Comparison of ENCODE assay signal across 17 cellular contexts in genomic region chr10:74072503-74072902, GRCh38.
A peak's percentile ranks its signal among the peaks of the same experiment; 100 is the strongest.
DNase-seq lines count a peak whose midpoint lies in the region; ATAC-seq, FAIRE-seq and TF ChIP-seq lines count a peak whose summit lies in the region.
"Had no signal": no experiment of that assay in that cellular context is flagged by ENCODE, and none has a peak within 500 bp of the region (broad histone marks: within the 10 kb centered on the region; RNA-seq: fewer than 3 reads in every experiment).

No MANE protein-coding gene starts in this region.

- no peak overlapping the region for H2BK5ac ChIP-seq in H9 (ENCODE audit: insufficient read length, low read length)

- H3K4me1 ChIP-seq in H9 (ENCODE audit: insufficient read depth, low read length) (peaks cover 4% of the 10 kb centered on the region; the same call in 1 of the 2 replicates), RWPE2 (ENCODE audit: insufficient read depth, poor library complexity, severe bottlenecking) (peaks cover 5% of the 10 kb centered on the region), endothelial cell of umbilical vein (ENCODE audit: control insufficient read depth, extremely low read depth, insufficient read depth, low read length) (peaks cover 63% of the 10 kb centered on the region), gastrocnemius medialis (peaks cover 32 to 56% of the 10 kb centered on the region in 2 donors)

- H3K23me2 ChIP-seq in H9 (ENCODE audit: insufficient read length, low read depth, low read length, poor library complexity, severe bottlenecking) = no peaks in the 10 kb centered on the region

- no peaks in the 10 kb centered on the region for H3K9me3 Mint-ChIP-seq in H9
- no peaks in the 10 kb centered on the region for H3K9me3 Mint-ChIP-seq in natural killer cell treated with Interleukin-12 subunit alpha and Interleukin-12 subunit beta and Interleukin-15 and Interleukin-18, amount 100 ng/mL, for 72 hours
- H3K9me3 Mint-ChIP-seq: activated T-helper 17 cell treated with anti-CD3 and anti-CD28 coated beads, Interleukin-2, amount 50 U/mL, for 72 hours; naive thymus-derived CD4-positive, alpha-beta T cell had no signal

- no peaks in the 10 kb centered on the region for H3K9me1 ChIP-seq in endothelial cell of umbilical vein (replicated peaks; ENCODE audit: control insufficient read depth, extremely low read depth, insufficient read depth, low read length)

- H2AK5ac ChIP-seq in H9 (ENCODE audit: insufficient read length, low read length) = no peak overlapping the region

- WGBS in H9 (ENCODE audit: extremely low coverage, insufficient read length, low lambda C conversion rate) = no CpG with 5 or more reads among the region's 6 CpGs

- no peak for TF ChIP-seq POLR2A in endothelial cell of umbilical vein (IDR thresholded peaks at IDR 0.05; ENCODE audit: low read depth, low read length)
- no peak for TF ChIP-seq POLR2A in gastrocnemius medialis (IDR thresholded peaks at IDR 0.05)

- no peak overlapping the region for H3T11ph ChIP-seq in H9 (ENCODE audit: low read length)

- H3K27ac ChIP-seq in H9 (ENCODE audit: insufficient read length, low read depth, low read length) (no peak overlapping the region), RWPE2 (ENCODE audit: poor library complexity, severe bottlenecking) (no peak overlapping the region), endothelial cell of umbilical vein (ENCODE audit: insufficient read depth, low read depth, low read length) (peak overlapping the region; percentile 7), gastrocnemius medialis (peak overlapping the region; percentile 58 to 75 (median 66))
- H3K27ac ChIP-seq: suprapubic skin, VCaP had no signal

- CTCF ChIA-PET in endothelial cell of umbilical vein (lab: Charles Lee) = interaction anchor here (1.5 to 1.9 kb wide), 2 partner anchors 9 to 16 kb away, joined by 3 to 42 read pairs; no protein-coding TSS in a partner anchor

- H2AFZ ChIP-seq in H9 (ENCODE audit: low read length) (no peak overlapping the region), endothelial cell of umbilical vein (ENCODE audit: low read depth, low read length) (no peak overlapping the region)

- H3K36me3 ChIP-seq in RWPE2 (ENCODE audit: low read depth) (peaks cover 63% of the 10 kb centered on the region), endothelial cell of umbilical vein (ENCODE audit: control insufficient read depth in 2 of 2, extremely low read depth in 1 of 2, insufficient read depth in 2 of 2, low read length in 2 of 2) (peaks cover 8 to 18% of the 10 kb centered on the region in 2 experiments), gastrocnemius medialis (peaks cover 0 to 46% of the 10 kb centered on the region in 2 donors)

- no peaks in the 10 kb centered on the region for H4K20me1 ChIP-seq in H9 (ENCODE audit: control insufficient read depth, insufficient read depth, insufficient read length)
- H4K20me1 ChIP-seq in endothelial cell of umbilical vein (replicated peaks; ENCODE audit: control insufficient read depth, extremely low read depth, insufficient read depth, low read length) = no peaks in the 10 kb centered on the region

- no TSS peak for BruUV-seq in endothelial cell of umbilical vein (replicated peaks; lab: Mats Ljungman, UMichigan)

- DNase-seq in H9 = no peak
- no peak for DNase-seq in RWPE2 (ENCODE audit: low spot score)
- no peak for DNase-seq in endothelial cell of umbilical vein (ENCODE audit: low read depth, low spot score)
- DNase-seq in gastrocnemius medialis = no peak
- no peak for DNase-seq in natural killer cell treated with Interleukin-12 subunit alpha and Interleukin-12 subunit beta and Interleukin-15 and Interleukin-18, amount 100 ng/mL, for 72 hours (ENCODE audit: low spot score)
- no peak for DNase-seq in stimulated activated CD4-positive, alpha-beta T cell treated with anti-CD3 and anti-CD28 coated beads, Interleukin-4, amount 100 ng/mL, for 24 hours
- no peak for DNase-seq in Right ventricle myocardium inferior (ENCODE audit: missing footprints)
- DNase-seq: activated CD8-positive, alpha-beta memory T cell treated with anti-CD3 and anti-CD28 coated beads for 24 hours; aorta; naive thymus-derived CD4-positive, alpha-beta T cell; NCI-H187 treated with DMSO at 0.1 percent for 48 hours; NCI-H526; OCI-M1 had no signal

- H3K18ac ChIP-seq in H9 (ENCODE audit: insufficient read length, low read depth, low read length) = no peak overlapping the region

- H3K9ac ChIP-seq in H9 (ENCODE audit: extremely low read depth, insufficient read length, low read length) = no peak overlapping the region
- H3K9ac ChIP-seq in endothelial cell of umbilical vein (replicated peaks; ENCODE audit: extremely low read depth, insufficient read depth, low read length) = no peak overlapping the region

- H3K4me3 Mint-ChIP-seq in H9 = no peak overlapping the region; a peak in 1 of 5 replicates
- H3K4me3 Mint-ChIP-seq in natural killer cell treated with Interleukin-12 subunit alpha and Interleukin-12 subunit beta and Interleukin-15 and Interleukin-18, amount 100 ng/mL, for 72 hours = no peak overlapping the region
- H3K4me3 Mint-ChIP-seq: activated T-helper 17 cell treated with anti-CD3 and anti-CD28 coated beads, Interleukin-2, amount 50 U/mL, for 72 hours; naive thymus-derived CD4-positive, alpha-beta T cell had no signal

- no peak overlapping the region for H4K5ac ChIP-seq in H9 (ENCODE audit: insufficient read length, low read depth, low read length)

- H2BK20ac ChIP-seq in H9 (ENCODE audit: low read depth, low read length, poor library complexity, severe bottlenecking) = no peak overlapping the region

- H2BK12ac ChIP-seq in H9 (ENCODE audit: insufficient read length, low read depth, low read length) = no peak overlapping the region

- POLR2A ChIA-PET in endothelial cell of umbilical vein (lab: Charles Lee) = no interaction called here

- no peaks in the 10 kb centered on the region for H3K27me3 Mint-ChIP-seq in H9 (ENCODE audit: low read depth)
- H3K27me3 Mint-ChIP-seq in natural killer cell treated with Interleukin-12 subunit alpha and Interleukin-12 subunit beta and Interleukin-15 and Interleukin-18, amount 100 ng/mL, for 72 hours = no peaks in the 10 kb centered on the region
- H3K27me3 Mint-ChIP-seq: activated T-helper 17 cell treated with anti-CD3 and anti-CD28 coated beads, Interleukin-2, amount 50 U/mL, for 72 hours; naive thymus-derived CD4-positive, alpha-beta T cell had no signal

- no peak overlapping the region for H2BK15ac ChIP-seq in H9 (ENCODE audit: low read depth, low read length)

- no peaks in the 10 kb centered on the region for H3K27me3 ChIP-seq in H9 (ENCODE audit: insufficient read depth, low read length)
- H3K27me3 ChIP-seq in RWPE2 (ENCODE audit: insufficient read depth, poor library complexity, severe bottlenecking) = no peaks in the 10 kb centered on the region
- H3K27me3 ChIP-seq in endothelial cell of umbilical vein (ENCODE audit: control insufficient read depth in 2 of 2, insufficient read depth in 2 of 2, low read length in 2 of 2) = no peaks in the 10 kb centered on the region
- H3K27me3 ChIP-seq in gastrocnemius medialis = no peaks in the 10 kb centered on the region
- H3K27me3 ChIP-seq: suprapubic skin had no signal

- FAIRE-seq in endothelial cell of umbilical vein (lab: Jason Lieb, UNC) = no peak

- no peaks in the 10 kb centered on the region for H3K9me3 ChIP-seq in H9 (ENCODE audit: control insufficient read depth, low read depth, low read length)
- H3K9me3 ChIP-seq in RWPE2 (ENCODE audit: severe bottlenecking) = no peaks in the 10 kb centered on the region
- H3K9me3 ChIP-seq in endothelial cell of umbilical vein (replicated peaks; ENCODE audit: control insufficient read depth, insufficient read depth, low read length) = no peaks in the 10 kb centered on the region
- H3K9me3 ChIP-seq in gastrocnemius medialis = no peaks in the 10 kb centered on the region
- H3K9me3 ChIP-seq: suprapubic skin had no signal

- dilution Hi-C loops in endothelial cell of umbilical vein (cut with MboI; ENCODE audit: extremely low pct_ligation_motif_present, low sequenced_read_pairs) = no loop called here

- H2BK120ac ChIP-seq in H9 (ENCODE audit: low read depth, low read length, poor library complexity, severe bottlenecking) = no peak overlapping the region

- H3K14ac ChIP-seq in H9 (ENCODE audit: insufficient read depth, low read length) = no peak overlapping the region

- peak overlapping the region in 2 of 3 experiments; percentile 23 to 85; a peak in 3 of 7 replicates for H3K27ac Mint-ChIP-seq in H9
- peak overlapping the region in 1 of 2 donors; percentile 99 for H3K27ac Mint-ChIP-seq in natural killer cell treated with Interleukin-12 subunit alpha and Interleukin-12 subunit beta and Interleukin-15 and Interleukin-18, amount 100 ng/mL, for 72 hours
- H3K27ac Mint-ChIP-seq: activated T-helper 17 cell treated with anti-CD3 and anti-CD28 coated beads, Interleukin-2, amount 50 U/mL, for 72 hours; naive thymus-derived CD4-positive, alpha-beta T cell had no signal

- no peaks in the 10 kb centered on the region for H3K79me1 ChIP-seq in H9 (ENCODE audit: insufficient read depth, low read depth, low read length, poor library complexity, severe bottlenecking)

- H3K23ac ChIP-seq in H9 (ENCODE audit: insufficient read length, low read depth, low read length) = no peak overlapping the region

- no peak overlapping the region for H4K91ac ChIP-seq in H9 (ENCODE audit: insufficient read length, low read depth, low read length)

- H4K8ac ChIP-seq in H9 (replicated peaks; ENCODE audit: insufficient read length, low read depth, low read length) = no peak overlapping the region

- in situ Hi-C loops in gastrocnemius medialis (cut with MboI; ENCODE audit: low sequenced_read_pairs in 4 of 4) = loop anchor here in 1 of 4 donors (10.0 kb wide), 1 partner anchor 188 kb away; no protein-coding TSS in a partner anchor

- H3K4ac ChIP-seq in H9 (ENCODE audit: low read depth, low read length) = no peak overlapping the region

- no peak overlapping the region for H3K4me2 ChIP-seq in H9 (ENCODE audit: insufficient read depth, insufficient read length, low read length)
- H3K4me2 ChIP-seq in endothelial cell of umbilical vein (ENCODE audit: insufficient read depth, low read length) = no peak overlapping the region

- H3K4me3 ChIP-seq in RWPE2 (ENCODE audit: severe bottlenecking) (no peak overlapping the region), endothelial cell of umbilical vein (replicated peaks in 1 of 3; ENCODE audit: insufficient read depth in 1 of 3, low read depth in 1 of 3, low read length in 3 of 3) (no peak overlapping the region), gastrocnemius medialis (no peak overlapping the region)
- H3K4me3 ChIP-seq: suprapubic skin had no signal

- ATAC-seq in RWPE2 (ENCODE audit: low read depth) (peak; percentile 63; the same call in 2 of the 3 replicates), gastrocnemius medialis (peak; percentile 76 to 77), GM21528 (IDR thresholded peaks at IDR 0.05; ENCODE audit: low FRiP score, unreplicated experiment) (no peak), Right ventricle myocardium inferior (no peak)
- ATAC-seq in natural killer cell treated with Interleukin-12 subunit alpha and Interleukin-12 subunit beta and Interleukin-15 and Interleukin-18, amount 100 ng/mL, for 72 hours = no peak
- ATAC-seq: activated T-helper 17 cell treated with anti-CD3 and anti-CD28 coated beads, Interleukin-2, amount 50 U/mL, for 72 hours; naive thymus-derived CD4-positive, alpha-beta T cell had no signal

- H3K56ac ChIP-seq in H9 (ENCODE audit: insufficient read length, low read depth, low read length) = no peak overlapping the region

- intact Hi-C loops in endothelial cell of umbilical vein (cut with micrococcal nuclease) = no loop called here
- intact Hi-C loops in gastrocnemius medialis (cut with DNase I; ENCODE audit: low total_unique reads) = no loop called here
- intact Hi-C loops in Right ventricle myocardium inferior (cut with DNase I) = loop anchor here (5.0 kb wide), 1 partner anchor 75 kb away; the partner anchor contains the start of gene VCL

- no peak for TF ChIP-seq CTCF in H9 (conservative IDR thresholded peaks at IDR 0.05)
- TF ChIP-seq CTCF in RWPE2 (IDR thresholded peaks at IDR 0.05; ENCODE audit: poor library complexity, severe bottlenecking) = no peak
- TF ChIP-seq CTCF in endothelial cell of umbilical vein (IDR thresholded peaks at IDR 0.05; ENCODE audit: extremely low read depth in 1 of 2, insufficient read depth in 1 of 2, low read depth in 1 of 2, low read length in 2 of 2) = no peak
- no peak for TF ChIP-seq CTCF in gastrocnemius medialis (IDR thresholded peaks at IDR 0.05 in 4 of 5, conservative IDR thresholded peaks at IDR 0.05 in 1 of 5)

- H3K4me1 Mint-ChIP-seq in H9 = peaks cover 36 to 44% of the 10 kb centered on the region in 2 experiments
- H3K4me1 Mint-ChIP-seq in natural killer cell treated with Interleukin-12 subunit alpha and Interleukin-12 subunit beta and Interleukin-15 and Interleukin-18, amount 100 ng/mL, for 72 hours (ENCODE audit: low read depth in 2 of 2) = peaks cover 38% of the 10 kb centered on the region in 2 donors

- H3K79me2 ChIP-seq in H9 (ENCODE audit: insufficient read depth, low read length) (no peaks in the 10 kb centered on the region; the same call in 1 of the 2 replicates), endothelial cell of umbilical vein (ENCODE audit: control insufficient read depth, insufficient read depth, low read length) (peaks cover 59% of the 10 kb centered on the region)

- peaks cover 35 to 62% (median 47%) of the 10 kb centered on the region in 3 experiments; a peak in 6 of 7 replicates for H3K36me3 Mint-ChIP-seq in H9 (ENCODE audit: insufficient read depth in 1 of 3, low read depth in 3 of 3)
- H3K36me3 Mint-ChIP-seq in natural killer cell treated with Interleukin-12 subunit alpha and Interleukin-12 subunit beta and Interleukin-15 and Interleukin-18, amount 100 ng/mL, for 72 hours = peaks cover 24% of the 10 kb centered on the region

Comparison
In these comparisons a context has a peak if more than half of its experiments do, and no peak if none do; other contexts are left out.
1. H3K27ac ChIP-seq: peak in endothelial cell of umbilical vein (single experiment) and gastrocnemius medialis (4 of 4); none in H9 (single experiment) and RWPE2 (single experiment).
2. ATAC-seq: peak in RWPE2 (single experiment) and gastrocnemius medialis (2 of 2); none in GM21528 (single experiment), natural killer cell treated with Interleukin-12 subunit alpha and Interleukin-12 subunit beta and Interleukin-15 and Interleukin-18, amount 100 ng/mL, for 72 hours (0 of 2) and Right ventricle myocardium inferior (single experiment).